8 cellular contexts compared by ENCODE assay signal in the genomic region with DNA sequence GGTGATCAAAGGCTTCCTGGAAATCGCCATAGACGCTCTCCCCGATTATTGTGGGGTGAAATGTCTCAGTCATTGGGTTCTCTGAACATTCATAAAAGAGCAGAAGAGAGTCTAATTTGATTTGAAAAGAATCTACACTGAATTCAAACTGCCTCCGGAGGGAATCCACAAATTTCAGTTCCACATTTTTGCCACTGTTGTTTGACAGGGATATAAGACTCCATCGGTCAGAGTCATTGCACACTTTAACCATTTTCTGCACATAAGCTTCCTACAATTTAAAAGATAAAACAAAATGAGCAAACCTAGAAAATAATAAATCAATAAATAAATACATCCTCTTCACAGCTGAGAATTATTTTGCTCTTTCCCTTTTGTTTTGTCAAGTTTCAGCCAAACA. TPM values are rescaled to one million over a fixed set of nuclear protein-coding genes. Genes with fewer than 3 reads are reported as not detected.
DNase-seq lines count a peak whose midpoint lies in the region; ATAC-seq, FAIRE-seq and TF ChIP-seq lines count a peak whose summit lies in the region.

No MANE protein-coding gene starts in this region.

- H3K36me3 Mint-ChIP-seq in activated naive CD4-positive, alpha-beta T cell treated with anti-CD3 and anti-CD28 coated beads, Interleukin-2, amount 50 U/mL, for 24 hours = peaks cover 6% of the 10 kb centered on the region
- peaks cover 0 to 18% of the 10 kb centered on the region in 2 donors for H3K36me3 Mint-ChIP-seq in activated naive CD4-positive, alpha-beta T cell treated with anti-CD3 and anti-CD28 coated beads, Interleukin-2, amount 50 U/mL, for 72 hours

- H3K27ac Mint-ChIP-seq in activated naive CD4-positive, alpha-beta T cell treated with anti-CD3 and anti-CD28 coated beads, Interleukin-2, amount 50 U/mL, for 24 hours = no peak overlapping the region
- no peak overlapping the region for H3K27ac Mint-ChIP-seq in activated naive CD4-positive, alpha-beta T cell treated with anti-CD3 and anti-CD28 coated beads, Interleukin-2, amount 50 U/mL, for 72 hours

- H3K9me3 ChIP-seq in muscle layer of duodenum (ENCODE audit: control insufficient read depth in 1 of 2, low read length in 2 of 2) = no peaks in the 10 kb centered on the region
- H3K9me3 ChIP-seq in upper lobe of right lung = no peaks in the 10 kb centered on the region

- ATAC-seq in activated naive CD4-positive, alpha-beta T cell treated with anti-CD3 and anti-CD28 coated beads, Interleukin-2, amount 50 U/mL, for 72 hours = no peak
- no peak for ATAC-seq in upper lobe of right lung
- no peak for ATAC-seq in GM19467 (IDR thresholded peaks at IDR 0.05; ENCODE audit: unreplicated experiment)

- H3K4me3 ChIP-seq in cardiac fibroblast (replicated peaks in 1 of 2; ENCODE audit: low read depth in 2 of 2, low read length in 2 of 2) (peak overlapping the region; percentile 89 to 95), muscle layer of duodenum (ENCODE audit: low read depth in 1 of 2, low read length in 2 of 2) (peak overlapping the region; percentile 90 to 93), upper lobe of right lung (peak overlapping the region; percentile 84)

- no peak for FAIRE-seq in GM19239 (lab: Jason Lieb, UNC)

- peaks cover 0 to 14% of the 10 kb centered on the region in 2 donors for H3K4me1 ChIP-seq in muscle layer of duodenum (ENCODE audit: control insufficient read depth in 1 of 2, insufficient read depth in 2 of 2, low read length in 2 of 2)
- peaks cover 11% of the 10 kb centered on the region for H3K4me1 ChIP-seq in upper lobe of right lung

- H3K9me3 Mint-ChIP-seq in activated naive CD4-positive, alpha-beta T cell treated with anti-CD3 and anti-CD28 coated beads, Interleukin-2, amount 50 U/mL, for 24 hours = no peaks in the 10 kb centered on the region
- H3K9me3 Mint-ChIP-seq in activated naive CD4-positive, alpha-beta T cell treated with anti-CD3 and anti-CD28 coated beads, Interleukin-2, amount 50 U/mL, for 72 hours = no peaks in the 10 kb centered on the region

- H3K27ac ChIP-seq in muscle layer of duodenum (ENCODE audit: low read length) (peak overlapping the region; percentile 84), upper lobe of right lung (peak overlapping the region; percentile 94)

- peaks cover 0 to 10% of the 10 kb centered on the region in 2 donors for H3K36me3 ChIP-seq in muscle layer of duodenum (ENCODE audit: control insufficient read depth in 1 of 2, insufficient read depth in 2 of 2, low read length in 2 of 2)
- peaks cover 10% of the 10 kb centered on the region for H3K36me3 ChIP-seq in upper lobe of right lung

- intact Hi-C loops in upper lobe of right lung (cut with DNase I) = no loop called here

- DNase-seq in activated naive CD4-positive, alpha-beta T cell treated with anti-CD3 and anti-CD28 coated beads, Interleukin-2, amount 50 U/mL, for 72 hours (ENCODE audit: low spot score in 2 of 2) = no peak
- DNase-seq in cardiac fibroblast (ENCODE audit: low read depth in 2 of 2) = no peak
- no peak for DNase-seq in upper lobe of right lung
- DNase-seq in A172 (ENCODE audit: low spot score) = no peak
- DNase-seq in GM19239 (ENCODE audit: insufficient read length, low spot score) = no peak

- TF ChIP-seq CTCF in cardiac fibroblast (IDR thresholded peaks at IDR 0.05; ENCODE audit: low read depth, low read length) (no peak), upper lobe of right lung (IDR thresholded peaks at IDR 0.05) (no peak)

- H3K27me3 ChIP-seq in muscle layer of duodenum (ENCODE audit: low read depth, low read length) (no peaks in the 10 kb centered on the region), upper lobe of right lung (no peaks in the 10 kb centered on the region)

- no peaks in the 10 kb centered on the region for H3K27me3 Mint-ChIP-seq in activated naive CD4-positive, alpha-beta T cell treated with anti-CD3 and anti-CD28 coated beads, Interleukin-2, amount 50 U/mL, for 24 hours

- H3K4me3 Mint-ChIP-seq in activated naive CD4-positive, alpha-beta T cell treated with anti-CD3 and anti-CD28 coated beads, Interleukin-2, amount 50 U/mL, for 24 hours = peak overlapping the region; percentile 92

- H3K4me1 Mint-ChIP-seq in activated naive CD4-positive, alpha-beta T cell treated with anti-CD3 and anti-CD28 coated beads, Interleukin-2, amount 50 U/mL, for 24 hours = peaks cover 51% of the 10 kb centered on the region

RNA-seq across cellular contexts. Expression of a gene that starts 2.3 kb away (rescaled TPM):
- 1 to 10 TPM in 1 of 2 donors, under 1 TPM in 1; 0.41 to 1.8 TPM for total RNA-seq in activated naive CD4-positive, alpha-beta T cell treated with anti-CD3 and anti-CD28 coated beads, Interleukin-2, amount 50 U/mL, for 72 hours
- 17.2 TPM for total RNA-seq in upper lobe of right lung
- total RNA-seq in A172 (2014; rRNA removed; shearing (Covaris generic)) = 5.0 and 6.5 TPM in 2 replicates
